In genomic region chr2:162840598-162841246, GRCh38 we compare ENCODE assay signal across 1 cellular context.
TF ChIP-seq lines count a peak whose summit lies in the region.

No MANE protein-coding gene starts in this region.

TF ChIP-seq in SK-N-SH treated with all-trans-retinoic acid at 6 μM for 48 hours, 23 proteins besides CTCF, POLR2A, EP300 and RAD21 (continued from another document):
- TF ChIP-seq POU6F1 (CRISPR knock-in tag; IDR thresholded peaks at IDR 0.05; ENCODE audit: borderline replicate concordance, low read depth) = 0 out of 2 replicates have a peak, but pooled peaks have one; percentile 47
